In the genomic region with DNA sequence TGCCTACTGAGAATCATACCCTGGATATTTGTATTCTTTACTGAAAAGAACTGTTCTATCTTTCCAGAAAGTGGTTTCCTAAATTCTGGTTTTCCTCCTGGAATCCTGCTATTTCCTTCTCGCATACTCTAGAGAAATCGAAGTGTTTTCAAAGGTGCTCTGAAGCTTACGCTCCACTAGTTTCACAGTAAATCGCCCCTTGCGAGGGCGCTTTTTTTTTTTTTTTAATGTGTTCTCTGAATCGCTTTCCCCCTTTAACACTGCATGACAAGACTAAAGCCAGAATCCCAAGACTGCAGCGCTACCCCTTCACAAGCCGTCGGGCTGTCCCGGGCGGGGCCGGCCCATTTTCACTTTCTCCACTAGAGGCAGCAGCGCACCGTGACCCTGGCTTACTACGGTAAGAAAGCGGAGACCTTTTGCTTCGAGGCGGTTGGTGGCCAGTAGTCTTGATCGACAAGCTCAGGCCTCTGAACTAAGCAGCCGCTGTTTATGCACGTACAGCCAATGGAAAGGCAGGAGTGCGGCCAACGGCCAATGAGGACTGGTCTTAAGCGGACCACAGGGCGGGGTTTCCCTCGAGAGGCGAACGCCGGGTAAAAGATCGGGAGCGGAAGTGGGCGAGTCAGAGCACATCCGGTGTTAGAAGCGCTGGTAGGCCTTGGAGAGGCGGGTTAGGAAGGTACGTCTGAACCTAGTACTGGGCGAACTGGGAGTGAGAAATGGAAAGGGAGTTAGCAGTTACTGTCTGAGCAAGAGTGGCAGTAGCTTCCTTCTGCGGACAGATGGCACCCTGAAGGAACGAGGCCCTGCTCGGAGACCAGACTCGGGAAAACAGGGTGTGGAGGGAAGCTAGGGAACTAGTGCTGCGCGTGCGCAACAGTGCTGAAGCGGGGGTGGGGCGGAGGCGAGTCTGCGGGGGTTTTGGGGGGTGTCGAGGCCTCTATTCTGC, we compare ENCODE assay signal across 8 cellular contexts. TPM values are rescaled to one million over a fixed set of nuclear protein-coding genes. Genes with fewer than 3 reads are reported as not detected.
DNase-seq lines count a peak whose midpoint lies in the region; ATAC-seq and TF ChIP-seq lines count a peak whose summit lies in the region.

A gene with protein sequence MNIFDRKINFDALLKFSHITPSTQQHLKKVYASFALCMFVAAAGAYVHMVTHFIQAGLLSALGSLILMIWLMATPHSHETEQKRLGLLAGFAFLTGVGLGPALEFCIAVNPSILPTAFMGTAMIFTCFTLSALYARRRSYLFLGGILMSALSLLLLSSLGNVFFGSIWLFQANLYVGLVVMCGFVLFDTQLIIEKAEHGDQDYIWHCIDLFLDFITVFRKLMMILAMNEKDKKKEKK (plus strand): TSS at position 628 of the 952 bp plus-strand sequence. CDS start 10,937 bp downstream, outside the sequence.

- H3K27me3 ChIP-seq in right atrium auricular region (no peaks in the 10 kb centered on the region), vagina (no peaks in the 10 kb centered on the region)

- in situ Hi-C loops in GM13977 (cut with MboI; ENCODE audit: low pct_unique_long_range_greater_than_20kb, low sequenced_read_pairs, unreplicated experiment): no loop called here

- ATAC-seq in HG02885 (IDR thresholded peaks at IDR 0.05; ENCODE audit: poor library complexity, unreplicated experiment): peak; percentile 95

- DNase-seq in GM13977 (ENCODE audit: low spot score) (peak; percentile 91), NCI-H1694 treated with DMSO at 0.1 percent for 48 hours (lab: John Stamatoyannopoulos, UW) (peak; percentile 99), T-helper 2 cell (peak; percentile 94 to 100 (median 99)), anterior cingulate cortex (lab: John Stamatoyannopoulos, UW) (peak; percentile 90 to 100 (median 99)), right atrium auricular region (ENCODE audit: low spot score) (peak; percentile 100), pulmonary artery endothelial cell (ENCODE audit: low read depth, low spot score) (peak; percentile 100), vagina (ENCODE audit: extremely low spot score in 2 of 2) (peak; percentile 100)

- H3K36me3 ChIP-seq in right atrium auricular region (no peaks in the 10 kb centered on the region), vagina (no peaks in the 10 kb centered on the region)

- H3K9me3 ChIP-seq in right atrium auricular region: no peaks in the 10 kb centered on the region
- no peaks in the 10 kb centered on the region for H3K9me3 ChIP-seq in vagina

- H3K4me3 ChIP-seq in right atrium auricular region (peak within 1 kb of the TSS; percentile 73 to 82), vagina (peak within 1 kb of the TSS; percentile 62 to 63)

- peak within 1 kb of the TSS; percentile 93 to 99 for H3K27ac ChIP-seq in right atrium auricular region
- peak within 1 kb of the TSS; percentile 94 for H3K27ac ChIP-seq in vagina

- peak; percentile 91 for TF ChIP-seq CTCF in GM13977 (IDR thresholded peaks at IDR 0.05; ENCODE audit: extremely low read depth, insufficient read depth, missing control alignments)
- TF ChIP-seq CTCF in right atrium auricular region (IDR thresholded peaks at IDR 0.05): peak; percentile 93 to 96
- peak; percentile 71 to 86 (median 84) for TF ChIP-seq CTCF in vagina (IDR thresholded peaks at IDR 0.05)

- peak in 1 of 2 donors; percentile 94 for TF ChIP-seq POLR2A in vagina (IDR thresholded peaks at IDR 0.05)

- H3K4me1 ChIP-seq in right atrium auricular region: peaks cover 0 to 44% of the 10 kb centered on the region in 2 donors
- H3K4me1 ChIP-seq in vagina: peaks cover 40% of the 10 kb centered on the region

- intact Hi-C loops in vagina (cut with DNase I): no loop called here

RNA-seq across cellular contexts. Expression of the gene that starts here (rescaled TPM):
- total RNA-seq in right atrium auricular region: 100 to 1,000 TPM; 196 to 248 TPM
- 333 and 433 TPM in 2 replicates for total RNA-seq in pulmonary artery endothelial cell
- 240 TPM for total RNA-seq in vagina

Comparison
In these comparisons a context has a peak if more than half of its experiments do, and no peak if none do; other contexts are left out.
1. Peak in every context shown above with its lines: DNase-seq, ATAC-seq, H3K4me3 ChIP-seq and H3K27ac ChIP-seq.